Comparison of ENCODE assay signal across 10 cellular contexts in genomic region chr19:54777851-54778250, GRCh38. TPM values are rescaled to one million over a fixed set of nuclear protein-coding genes. Genes with fewer than 3 reads are reported as not detected.
"Had no signal": no experiment of that assay in that cellular context is flagged by ENCODE, and none has a peak within 500 bp of the region (broad histone marks: within the 10 kb centered on the region; RNA-seq: fewer than 3 reads in every experiment).

No MANE protein-coding gene starts in this region.

RNA-seq across cellular contexts. Expression of gene KIR2DL1, which starts 8.3 kb away (rescaled TPM):
- total RNA-seq: OCI-LY7, PC-3, PC-9, Peyer's patch, Right ventricle myocardium inferior, Right ventricle myocardium superior, RPMI7951, SJCRH30, SJSA1, SK-MEL-5 had no signal

RNA-seq across cellular contexts. Expression of gene KIR2DL4, which starts 25.6 kb away (rescaled TPM):
- total RNA-seq: OCI-LY7, PC-3, PC-9, Right ventricle myocardium inferior, Right ventricle myocardium superior, RPMI7951, SJCRH30, SJSA1, SK-MEL-5 had no signal

RNA-seq across cellular contexts. Expression of gene KIR3DL1, which starts 38.4 kb away (rescaled TPM):
- total RNA-seq: OCI-LY7, PC-3, PC-9, Peyer's patch, Right ventricle myocardium inferior, Right ventricle myocardium superior, RPMI7951, SJCRH30, SJSA1, SK-MEL-5 had no signal

RNA-seq across cellular contexts. Expression of gene KIR2DL3, which starts 39.5 kb away (rescaled TPM):
- total RNA-seq: OCI-LY7, PC-3, PC-9, Peyer's patch, Right ventricle myocardium inferior, Right ventricle myocardium superior, RPMI7951, SJCRH30, SJSA1, SK-MEL-5 had no signal

RNA-seq across cellular contexts. Expression of gene KIR3DL3, which starts 53.6 kb away (rescaled TPM):
- total RNA-seq: OCI-LY7, PC-3, PC-9, Peyer's patch, Right ventricle myocardium inferior, Right ventricle myocardium superior, RPMI7951, SJCRH30, SJSA1, SK-MEL-5 had no signal
